ENCODE assay signal across 1 cellular context in the genomic region with DNA sequence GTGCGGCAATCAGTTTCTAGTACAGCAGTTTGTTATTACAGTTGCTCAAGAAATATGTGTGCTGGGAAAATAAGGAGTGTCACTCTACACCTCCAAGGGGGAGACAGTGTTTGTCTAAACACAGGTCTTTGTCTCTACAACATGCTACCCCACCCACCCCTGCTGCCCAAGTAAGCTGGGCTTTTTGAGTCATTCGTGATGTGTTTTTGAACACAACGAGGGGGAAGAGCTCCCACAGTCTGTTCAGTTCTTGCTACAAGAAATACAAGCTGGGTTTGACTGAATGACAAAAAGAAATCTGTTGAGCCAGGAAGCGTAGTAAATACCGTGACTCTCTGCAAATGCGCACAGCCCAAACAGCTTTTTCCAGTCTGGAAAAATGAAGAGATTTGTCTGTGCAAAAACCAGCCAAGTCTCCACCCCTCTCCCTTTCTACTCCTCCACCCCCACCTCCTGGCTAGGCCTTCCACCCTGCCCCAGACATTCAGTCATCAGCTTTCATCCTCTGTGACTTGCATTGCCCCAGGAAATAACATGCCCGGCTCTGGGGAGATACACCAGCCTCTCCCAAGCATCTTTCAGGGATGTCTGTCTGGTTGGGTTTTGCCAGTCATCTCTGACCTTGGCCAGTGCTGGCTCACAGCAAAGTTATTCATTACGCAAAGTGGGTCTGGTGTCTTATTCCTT.
TF ChIP-seq lines count a peak whose summit lies in the region.

No MANE protein-coding gene starts in this region.

TF ChIP-seq in H1, 55 proteins besides CTCF, POLR2A, EP300 and RAD21:
- TF ChIP-seq CREB1 (IDR thresholded peaks at IDR 0.05) (no peak), CHD2 (IDR thresholded peaks at IDR 0.05; ENCODE audit: low read length) (no peak), YY1 (IDR thresholded peaks at IDR 0.05; ENCODE audit: low read depth, low read length) (no peak), JUND (IDR thresholded peaks at IDR 0.05; ENCODE audit: low read length) (no peak), RBBP5 (IDR thresholded peaks at IDR 0.05; ENCODE audit: borderline replicate concordance, low read depth, low read length) (no peak), EZH2 (IDR thresholded peaks at IDR 0.05; ENCODE audit: low read depth, low read length, severe bottlenecking) (no peak), RFX5 (IDR thresholded peaks at IDR 0.05; ENCODE audit: borderline replicate concordance, low read depth, low read length) (no peak), KDM4A (IDR thresholded peaks at IDR 0.05; ENCODE audit: low read depth, low read length, severe bottlenecking) (no peak), TBP (IDR thresholded peaks at IDR 0.05; ENCODE audit: low read depth, low read length) (no peak), TCF12 (IDR thresholded peaks at IDR 0.05; ENCODE audit: low read depth, low read length) (no peak), BACH1 (IDR thresholded peaks at IDR 0.05; ENCODE audit: low read length) (no peak), SIX5 (IDR thresholded peaks at IDR 0.05; ENCODE audit: low read depth, low read length) (no peak), ZNF274 (IDR thresholded peaks at IDR 0.05; ENCODE audit: borderline replicate concordance, extremely low read depth, low read length) (no peak), SAP30 (IDR thresholded peaks at IDR 0.05; ENCODE audit: insufficient read depth, insufficient replicate concordance, low read length) (no peak), NRF1 (IDR thresholded peaks at IDR 0.05; ENCODE audit: low read depth, low read length) (no peak), SP1 (IDR thresholded peaks at IDR 0.05; ENCODE audit: low read depth, low read length) (no peak)
- TF ChIP-seq, protein P1, sequence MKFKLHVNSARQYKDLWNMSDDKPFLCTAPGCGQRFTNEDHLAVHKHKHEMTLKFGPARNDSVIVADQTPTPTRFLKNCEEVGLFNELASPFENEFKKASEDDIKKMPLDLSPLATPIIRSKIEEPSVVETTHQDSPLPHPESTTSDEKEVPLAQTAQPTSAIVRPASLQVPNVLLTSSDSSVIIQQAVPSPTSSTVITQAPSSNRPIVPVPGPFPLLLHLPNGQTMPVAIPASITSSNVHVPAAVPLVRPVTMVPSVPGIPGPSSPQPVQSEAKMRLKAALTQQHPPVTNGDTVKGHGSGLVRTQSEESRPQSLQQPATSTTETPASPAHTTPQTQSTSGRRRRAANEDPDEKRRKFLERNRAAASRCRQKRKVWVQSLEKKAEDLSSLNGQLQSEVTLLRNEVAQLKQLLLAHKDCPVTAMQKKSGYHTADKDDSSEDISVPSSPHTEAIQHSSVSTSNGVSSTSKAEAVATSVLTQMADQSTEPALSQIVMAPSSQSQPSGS (IDR thresholded peaks at IDR 0.05; ENCODE audit: low read length) = no peak
